ENCODE assay signal across 1 cellular context in genomic region chr15:80152896-80153876, GRCh38.
TF ChIP-seq lines count a peak whose summit lies in the region.

Gene FAH, plus strand, starts transcription at chr15:80152999. Its CDS starts 56 bp downstream, at chr15:80153055.

TF ChIP-seq in HepG2, 621 proteins besides CTCF, POLR2A, EP300 and RAD21 (continued from another document and continues in another):
- TF ChIP-seq TFE3 (CRISPR knock-in tag; IDR thresholded peaks at IDR 0.05) (no peak), SMYD3 (CRISPR knock-in tag; IDR thresholded peaks at IDR 0.05) (no peak), ZFP37 (CRISPR knock-in tag; IDR thresholded peaks at IDR 0.05; ENCODE audit: borderline replicate concordance) (0 out of 2 replicates have a peak, but pooled peaks have one; percentile 13), FUBP1 (CRISPR knock-in tag; IDR thresholded peaks at IDR 0.05; ENCODE audit: borderline replicate concordance) (no peak), HBP1 (CRISPR knock-in tag; IDR thresholded peaks at IDR 0.05; ENCODE audit: low read depth) (no peak; the same call in 1 of the 2 replicates), THAP11 (CRISPR knock-in tag; IDR thresholded peaks at IDR 0.05) (no peak), EZH2 (conservative IDR thresholded peaks at IDR 0.05; ENCODE audit: low read depth, low read length) (no peak), ETV6 (CRISPR knock-in tag; conservative IDR thresholded peaks at IDR 0.05) (no peak), RARA (CRISPR knock-in tag; IDR thresholded peaks at IDR 0.05) (0 out of 2 replicates have a peak, but pooled peaks have one; percentile 62), CBX2 (IDR thresholded peaks at IDR 0.05; ENCODE audit: low read depth, low read length) (no peak), CBX2 (CRISPR knock-in tag; IDR thresholded peaks at IDR 0.05; ENCODE audit: low read depth) (no peak), CBX5 (CRISPR knock-in tag; IDR thresholded peaks at IDR 0.05; ENCODE audit: borderline replicate concordance) (no peak), TRAFD1 (CRISPR knock-in tag; IDR thresholded peaks at IDR 0.05; ENCODE audit: borderline replicate concordance) (no peak), ZBTB10 (CRISPR knock-in tag; IDR thresholded peaks at IDR 0.05; ENCODE audit: borderline replicate concordance) (0 out of 2 replicates have a peak, but pooled peaks have one; percentile 42), SP4 (CRISPR knock-in tag; IDR thresholded peaks at IDR 0.05) (peak; percentile 81), MAX (IDR thresholded peaks at IDR 0.05) (peak; percentile 44; the same call in 1 of the 2 replicates), ARHGAP35 (CRISPR knock-in tag; IDR thresholded peaks at IDR 0.05; ENCODE audit: borderline replicate concordance) (no peak), STAT5B (CRISPR knock-in tag; IDR thresholded peaks at IDR 0.05) (no peak), PRDM10 (CRISPR knock-in tag; IDR thresholded peaks at IDR 0.05; ENCODE audit: low read depth) (peak; percentile 37; the same call in 1 of the 2 replicates), ELF4 (CRISPR knock-in tag; IDR thresholded peaks at IDR 0.05; ENCODE audit: borderline replicate concordance) (no peak), MLLT10 (CRISPR knock-in tag; IDR thresholded peaks at IDR 0.05) (no peak), ZNF597 (CRISPR knock-in tag; IDR thresholded peaks at IDR 0.05) (no peak), ZBTB8A (CRISPR knock-in tag; IDR thresholded peaks at IDR 0.05; ENCODE audit: borderline replicate concordance, low read depth) (no peak), ZNF619 (CRISPR knock-in tag; IDR thresholded peaks at IDR 0.05) (0 out of 2 replicates have a peak, but pooled peaks have one; percentile 51), ZNF543 (CRISPR knock-in tag; IDR thresholded peaks at IDR 0.05) (no peak), HOXA9 (CRISPR knock-in tag; IDR thresholded peaks at IDR 0.05; ENCODE audit: borderline replicate concordance) (peak; percentile 48; the same call in 1 of the 2 replicates), KIAA2018 (CRISPR knock-in tag; IDR thresholded peaks at IDR 0.05; ENCODE audit: borderline replicate concordance) (no peak), ESRRA (CRISPR knock-in tag; IDR thresholded peaks at IDR 0.05; ENCODE audit: low read depth) (peak; percentile 74; the same call in 1 of the 2 replicates), HOXA3 (CRISPR knock-in tag; IDR thresholded peaks at IDR 0.05) (peak; percentile 17; the same call in 1 of the 2 replicates)
